Comparison of ENCODE assay signal across 1 cellular context in genomic region chr21:44817506-44817880, GRCh38.
A peak's percentile ranks its signal among the peaks of the same experiment; 100 is the strongest.
TF ChIP-seq lines count a peak whose summit lies in the region.

No MANE protein-coding gene starts in this region.

TF ChIP-seq in HEK293, 187 proteins besides CTCF, POLR2A, EP300 and RAD21 (continued from another document):
- TF ChIP-seq ZBTB26 (tag by site-specific recombination; optimal IDR thresholded peaks at IDR 0.05): peak; percentile 76
- peak; percentile 93 for TF ChIP-seq KLF10 (tag by site-specific recombination; IDR thresholded peaks at IDR 0.05)
- peak; percentile 75; the same call in 1 of the 2 replicates for TF ChIP-seq KLF8 (tag by site-specific recombination; IDR thresholded peaks at IDR 0.05)
- TF ChIP-seq ZNF223 (tag by site-specific recombination; IDR thresholded peaks at IDR 0.05): no peak
- TF ChIP-seq OSR2 (tag by site-specific recombination; IDR thresholded peaks at IDR 0.05): no peak
- peak; percentile 9; the same call in 1 of the 2 replicates for TF ChIP-seq KLF17 (tag by site-specific recombination; IDR thresholded peaks at IDR 0.05)
- TF ChIP-seq ZFP3 (tag by site-specific recombination; IDR thresholded peaks at IDR 0.05; ENCODE audit: low read depth): no peak
- no peak; the same call in 1 of the 2 replicates for TF ChIP-seq ZFHX2 (tag by site-specific recombination; conservative IDR thresholded peaks at IDR 0.05)
- peak; percentile 38; the same call in 1 of the 2 replicates for TF ChIP-seq ZNF391 (tag by site-specific recombination; IDR thresholded peaks at IDR 0.05; ENCODE audit: borderline replicate concordance, low read depth)
- TF ChIP-seq ZNF558 (tag by site-specific recombination; IDR thresholded peaks at IDR 0.05): no peak
- TF ChIP-seq SP2 (tag by site-specific recombination; IDR thresholded peaks at IDR 0.05): peak; percentile 56
- TF ChIP-seq ZNF426 (tag by site-specific recombination; IDR thresholded peaks at IDR 0.05): no peak
- no peak for TF ChIP-seq ZNF280C (tag by site-specific recombination; IDR thresholded peaks at IDR 0.05)
- TF ChIP-seq ZBTB44 (tag by site-specific recombination; IDR thresholded peaks at IDR 0.05): no peak
- peak; percentile 95 for TF ChIP-seq ZIC2 (tag by site-specific recombination; IDR thresholded peaks at IDR 0.05)
- TF ChIP-seq ZNF239 (tag by site-specific recombination; IDR thresholded peaks at IDR 0.05): no peak
- TF ChIP-seq ZNF394 (tag by site-specific recombination; IDR thresholded peaks at IDR 0.05; ENCODE audit: borderline replicate concordance): peak; percentile 32; the same call in 1 of the 2 replicates
- no peak for TF ChIP-seq HOXA7 (CRISPR knock-in tag; IDR thresholded peaks at IDR 0.05; ENCODE audit: borderline replicate concordance)
- peak; percentile 62; the same call in 1 of the 2 replicates for TF ChIP-seq ZNF561 (tag by site-specific recombination; IDR thresholded peaks at IDR 0.05; ENCODE audit: borderline replicate concordance)
- no peak for TF ChIP-seq ZSCAN23 (tag by site-specific recombination; IDR thresholded peaks at IDR 0.05)
- TF ChIP-seq ZNF24 (tag by site-specific recombination; IDR thresholded peaks at IDR 0.05): no peak
- TF ChIP-seq SCRT2 (tag by site-specific recombination; IDR thresholded peaks at IDR 0.05): no peak
- TF ChIP-seq GLIS1 (tag by site-specific recombination; IDR thresholded peaks at IDR 0.05): peak; percentile 84
- TF ChIP-seq PATZ1 (tag by site-specific recombination; IDR thresholded peaks at IDR 0.05): peak; percentile 62
- TF ChIP-seq ZBTB21 (tag by site-specific recombination; IDR thresholded peaks at IDR 0.05): no peak
- TF ChIP-seq ZNF692 (tag by site-specific recombination; IDR thresholded peaks at IDR 0.05): peak; percentile 88
- TF ChIP-seq KLF1 (tag by site-specific recombination; IDR thresholded peaks at IDR 0.05): peak; percentile 59; the same call in 1 of the 2 replicates
- TF ChIP-seq ZBTB48 (tag by site-specific recombination; IDR thresholded peaks at IDR 0.05): no peak
- TF ChIP-seq ZNF112 (tag by site-specific recombination; IDR thresholded peaks at IDR 0.05): no peak
- TF ChIP-seq ZNF660 (tag by site-specific recombination; IDR thresholded peaks at IDR 0.05): no peak
- TF ChIP-seq PRDM4 (tag by site-specific recombination; IDR thresholded peaks at IDR 0.05): no peak
